ENCODE assay signal across 9 cellular contexts in genomic region chr12:64660237-64661018, GRCh38. TPM values are rescaled to one million over a fixed set of nuclear protein-coding genes. Genes with fewer than 3 reads are reported as not detected.
DNase-seq lines count a peak whose midpoint lies in the region; ATAC-seq and TF ChIP-seq lines count a peak whose summit lies in the region.
"Had no signal": no experiment of that assay in that cellular context is flagged by ENCODE, and none has a peak within 500 bp of the region (broad histone marks: within the 10 kb centered on the region; RNA-seq: fewer than 3 reads in every experiment).

No MANE protein-coding gene starts in this region.

- no peak overlapping the region for H3K27ac ChIP-seq in psoas muscle

- no peak for TF ChIP-seq CTCF in psoas muscle (IDR thresholded peaks at IDR 0.05)

- peaks cover 37% of the 10 kb centered on the region for H3K36me3 Mint-ChIP-seq in activated CD4-positive, alpha-beta T cell treated with anti-CD3 and anti-CD28 coated beads, Interleukin-2, amount 10 ng/mL, durations not matched to agents 7 days and 5 days (ENCODE audit: low read depth)
- H3K36me3 Mint-ChIP-seq in natural killer cell treated with Interleukin-12 subunit alpha and Interleukin-12 subunit beta and Interleukin-15 and Interleukin-18, amount 100 ng/mL, for 72 hours = peaks cover 4% of the 10 kb centered on the region

- peak; percentile 76 for ATAC-seq in GM21786 (IDR thresholded peaks at IDR 0.05; ENCODE audit: unreplicated experiment)
- peak; percentile 40 for ATAC-seq in HG03565 (IDR thresholded peaks at IDR 0.05; ENCODE audit: unreplicated experiment)
- peak in 1 of 2 donors; percentile 58 for ATAC-seq in natural killer cell treated with Interleukin-12 subunit alpha and Interleukin-12 subunit beta and Interleukin-15 and Interleukin-18, amount 100 ng/mL, for 72 hours
- ATAC-seq in psoas muscle = no peak

- H3K4me3 Mint-ChIP-seq in activated CD4-positive, alpha-beta T cell treated with anti-CD3 and anti-CD28 coated beads, Interleukin-2, amount 10 ng/mL, durations not matched to agents 7 days and 5 days = no peak overlapping the region
- peak overlapping the region; percentile 33 for H3K4me3 Mint-ChIP-seq in natural killer cell treated with Interleukin-12 subunit alpha and Interleukin-12 subunit beta and Interleukin-15 and Interleukin-18, amount 100 ng/mL, for 72 hours

- H3K9me3 ChIP-seq in psoas muscle = no peaks in the 10 kb centered on the region

- H3K27me3 Mint-ChIP-seq in activated CD4-positive, alpha-beta T cell treated with anti-CD3 and anti-CD28 coated beads, Interleukin-2, amount 10 ng/mL, durations not matched to agents 7 days and 5 days = no peaks in the 10 kb centered on the region
- no peaks in the 10 kb centered on the region for H3K27me3 Mint-ChIP-seq in natural killer cell treated with Interleukin-12 subunit alpha and Interleukin-12 subunit beta and Interleukin-15 and Interleukin-18, amount 100 ng/mL, for 72 hours

- DNase-seq in activated CD4-positive, alpha-beta T cell treated with anti-CD3 and anti-CD28 coated beads, Interleukin-2, amount 10 ng/mL, durations not matched to agents 7 days and 5 days = no peak
- DNase-seq in activated CD4-positive, alpha-beta T cell treated with anti-CD3 and anti-CD28 coated beads for 48 hours = no peak
- no peak for DNase-seq in natural killer cell treated with Interleukin-12 subunit alpha and Interleukin-12 subunit beta and Interleukin-15 and Interleukin-18, amount 100 ng/mL, for 72 hours (ENCODE audit: low spot score)
- DNase-seq in psoas muscle = no peak
- DNase-seq in NCI-H748 (lab: John Stamatoyannopoulos, UW; ENCODE audit: unreplicated experiment) = no peak
- no peak for DNase-seq in stimulated activated CD8-positive, alpha-beta memory T cell treated with anti-CD3 and anti-CD28 coated beads, Interleukin-4, amount 100 ng/mL, for 48 hours
- DNase-seq: substantia nigra had no signal

- no peak overlapping the region for H3K4me3 ChIP-seq in psoas muscle

- intact Hi-C loops in psoas muscle (cut with DNase I) = loop anchor here in 1 of 2 donors (5.0 kb wide), 1 partner anchor 33 kb away; no protein-coding TSS in a partner anchor

- peak overlapping the region; percentile 65 for H3K27ac Mint-ChIP-seq in activated CD4-positive, alpha-beta T cell treated with anti-CD3 and anti-CD28 coated beads, Interleukin-2, amount 10 ng/mL, durations not matched to agents 7 days and 5 days
- peak overlapping the region; percentile 76 to 79 for H3K27ac Mint-ChIP-seq in natural killer cell treated with Interleukin-12 subunit alpha and Interleukin-12 subunit beta and Interleukin-15 and Interleukin-18, amount 100 ng/mL, for 72 hours

- peaks cover 77% of the 10 kb centered on the region for H3K4me1 Mint-ChIP-seq in activated CD4-positive, alpha-beta T cell treated with anti-CD3 and anti-CD28 coated beads, Interleukin-2, amount 10 ng/mL, durations not matched to agents 7 days and 5 days
- peaks cover 60 to 72% of the 10 kb centered on the region in 2 donors for H3K4me1 Mint-ChIP-seq in natural killer cell treated with Interleukin-12 subunit alpha and Interleukin-12 subunit beta and Interleukin-15 and Interleukin-18, amount 100 ng/mL, for 72 hours (ENCODE audit: low read depth in 2 of 2)

- peaks cover 7% of the 10 kb centered on the region for H3K9me3 Mint-ChIP-seq in activated CD4-positive, alpha-beta T cell treated with anti-CD3 and anti-CD28 coated beads, Interleukin-2, amount 10 ng/mL, durations not matched to agents 7 days and 5 days
- H3K9me3 Mint-ChIP-seq in natural killer cell treated with Interleukin-12 subunit alpha and Interleukin-12 subunit beta and Interleukin-15 and Interleukin-18, amount 100 ng/mL, for 72 hours = peaks cover 2% of the 10 kb centered on the region

- H3K4me1 ChIP-seq in psoas muscle = peaks cover 19% of the 10 kb centered on the region

- POLR2A ChIA-PET in activated CD4-positive, alpha-beta T cell treated with anti-CD3 and anti-CD28 coated beads, Interleukin-2, amount 10 ng/mL, durations not matched to agents 7 days and 5 days (lab: Charles Lee) = no interaction called here

- H3K27me3 ChIP-seq in psoas muscle (ENCODE audit: insufficient read depth in 3 of 3, low read length in 2 of 3) = no peaks in the 10 kb centered on the region

- 90 to 93% (median 91%) methylated on average over 6 of the region's 6 CpGs for WGBS in psoas muscle, 3 donors

- CTCF ChIA-PET in activated CD4-positive, alpha-beta T cell treated with anti-CD3 and anti-CD28 coated beads, Interleukin-2, amount 10 ng/mL, durations not matched to agents 7 days and 5 days (lab: Charles Lee) = interaction anchor here (0.6 to 2.1 kb wide), 8 partner anchors 9 to 49 kb away, joined by 3 to 9 read pairs (median 3); no protein-coding TSS in a partner anchor

- no peaks in the 10 kb centered on the region for H3K36me3 ChIP-seq in psoas muscle (ENCODE audit: insufficient read depth in 1 of 2, low read depth in 1 of 2)

RNA-seq across cellular contexts. Expression of gene RASSF3, which starts 50.1 kb away (rescaled TPM):
- 100 to 1,000 TPM; 114 to 115 TPM for total RNA-seq in activated CD4-positive, alpha-beta T cell treated with anti-CD3 and anti-CD28 coated beads, Interleukin-2, amount 10 ng/mL, durations not matched to agents 7 days and 5 days
- 10 to 100 TPM; 64.3 to 92.1 TPM for total RNA-seq in natural killer cell treated with Interleukin-12 subunit alpha and Interleukin-12 subunit beta and Interleukin-15 and Interleukin-18, amount 100 ng/mL, for 72 hours
- 10 to 100 TPM in 3 of 4 donors, 1 to 10 TPM in 1; 7.0 to 30.6 (median 19.0) TPM for total RNA-seq in psoas muscle
- polyA plus RNA-seq in psoas muscle = 10 to 100 TPM in 1 of 3 donors, 1 to 10 TPM in 2; 4.9 to 18.5 (median 9.8) TPM

Comparison
In these comparisons a context has a peak if more than half of its experiments do, and no peak if none do; other contexts are left out.
1. ATAC-seq: peak in GM21786 (single experiment) and HG03565 (single experiment); none in psoas muscle (0 of 4).